23 cellular contexts compared by ENCODE assay signal in the genomic region with DNA sequence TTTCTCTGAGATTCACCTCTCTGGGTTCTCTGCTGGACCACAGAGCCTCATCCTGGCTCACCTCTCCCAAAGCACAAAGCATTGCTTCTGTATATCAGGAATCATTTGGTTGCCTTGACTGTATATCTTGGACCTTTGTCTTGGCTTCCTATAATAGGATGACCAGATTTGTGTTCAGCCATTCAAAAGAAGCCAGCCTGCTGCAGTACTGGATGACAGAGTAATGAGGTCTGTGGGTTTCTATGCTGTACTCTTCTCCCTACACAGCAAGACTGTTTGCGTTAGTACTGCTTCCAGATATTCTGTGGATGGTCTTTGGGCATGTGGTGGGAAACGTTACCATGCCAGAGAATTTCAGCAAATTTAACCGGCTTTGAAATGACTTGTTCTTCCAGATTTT. TPM values are rescaled to one million over a fixed set of nuclear protein-coding genes. Genes with fewer than 3 reads are reported as not detected.
"Had no signal": no experiment of that assay in that cellular context is flagged by ENCODE, and none has a peak within 500 bp of the region (broad histone marks: within the 10 kb centered on the region; RNA-seq: fewer than 3 reads in every experiment).

No MANE protein-coding gene starts in this region.

- H3K27ac ChIP-seq: KMS-11, RWPE1 had no signal

- H3K4me1 Mint-ChIP-seq: IgD-negative memory B cell had no signal

- H3K4me3 ChIP-seq: K562 had no signal

- DNase-seq: MV-4-11, NCI-H1048, NCI-H1105, NCI-H1436 treated with DMSO at 0.1 percent for 48 hours, NCI-H1694 treated with DMSO at 0.1 percent for 48 hours, NCI-H1930, NCI-H2081 treated with DMSO at 0.1 percent for 48 hours, NCI-H2171, NCI-H226, NCI-H446, NCI-H510A, NCI-H524 treated with DMSO at 0.1 percent for 48 hours, NCI-H69, NCI-H774, PC-3, SHP77, SK-N-SH had no signal

- H3K9me3 Mint-ChIP-seq: IgD-negative memory B cell had no signal

- H3K9me3 ChIP-seq: SK-N-SH had no signal

- H3K9ac ChIP-seq: KMS-11, SK-N-SH had no signal

- H3K27me3 Mint-ChIP-seq: IgD-negative memory B cell had no signal

- H3K4me3 Mint-ChIP-seq: IgD-negative memory B cell had no signal

- ATAC-seq: K562, Panc1, PC-3 had no signal

RNA-seq across cellular contexts. Expression of a gene that starts 49.3 kb away (rescaled TPM):
- total RNA-seq: OCI-LY7 had no signal
- polyA plus RNA-seq: IgD-negative memory B cell had no signal
